ENCODE assay signal across 25 cellular contexts in genomic region chrX:19679787-19680186, GRCh38.
DNase-seq lines count a peak whose midpoint lies in the region; ATAC-seq and TF ChIP-seq lines count a peak whose summit lies in the region.
"Had no signal": no experiment of that assay in that cellular context is flagged by ENCODE, and none has a peak within 500 bp of the region (broad histone marks: within the 10 kb centered on the region; RNA-seq: fewer than 3 reads in every experiment).

No MANE protein-coding gene starts in this region.

- no peak for TF ChIP-seq POLR2A in right lobe of liver (IDR thresholded peaks at IDR 0.05)

- POLR2A ChIA-PET in PC-3 (lab: Charles Lee; ENCODE audit: unreplicated experiment), result no interaction called here

- no TSS peak for BruUV-seq in PC-3 (replicated peaks; lab: Mats Ljungman, UMichigan)

- H3K4me1 Mint-ChIP-seq in stimulated activated naive CD8-positive, alpha-beta T cell treated with anti-CD3 and anti-CD28 coated beads, Interleukin-15, Interleukin-2, amounts not matched to agents 100 ng/mL and 50 ng/mL, for 24 hours (ENCODE audit: low read depth), result peaks cover 81% of the 10 kb centered on the region
- peaks cover 76% of the 10 kb centered on the region for H3K4me1 Mint-ChIP-seq in stimulated activated naive CD8-positive, alpha-beta T cell treated with anti-CD3 and anti-CD28 coated beads, Interleukin-15, amount 100 ng/mL, for 72 hours
- H3K4me1 Mint-ChIP-seq in glutamatergic neuron (ENCODE audit: low read depth, unreplicated experiment), result peaks cover 4% of the 10 kb centered on the region

- no peaks in the 10 kb centered on the region for H3K79me2 ChIP-seq in PC-3 (ENCODE audit: low read length)

- H3K4me3 ChIP-seq in PC-3 (ENCODE audit: low read length), result no peak overlapping the region
- H3K4me3 ChIP-seq in right lobe of liver, result no peak overlapping the region
- H3K4me3 ChIP-seq: ascending aorta, GM23338, sigmoid colon, SJCRH30 had no signal

- H3K27ac ChIP-seq in PC-3 (ENCODE audit: low read length) (no peak overlapping the region), epithelial cell of prostate (peak overlapping the region; percentile 86), right lobe of liver (no peak overlapping the region)
- H3K27ac ChIP-seq: ascending aorta, sigmoid colon, SJCRH30 had no signal

- H3K9me3 Mint-ChIP-seq in stimulated activated naive CD8-positive, alpha-beta T cell treated with anti-CD3 and anti-CD28 coated beads, Interleukin-15, Interleukin-2, amounts not matched to agents 100 ng/mL and 50 ng/mL, for 24 hours, result no peaks in the 10 kb centered on the region
- H3K9me3 Mint-ChIP-seq in stimulated activated naive CD8-positive, alpha-beta T cell treated with anti-CD3 and anti-CD28 coated beads, Interleukin-15, amount 100 ng/mL, for 72 hours, result no peaks in the 10 kb centered on the region
- peaks cover 1% of the 10 kb centered on the region for H3K9me3 Mint-ChIP-seq in glutamatergic neuron (ENCODE audit: unreplicated experiment)
- H3K9me3 Mint-ChIP-seq: activated naive CD4-positive, alpha-beta T cell treated with anti-CD3 and anti-CD28 coated beads for 36 hours; dendritic cell treated with granulocyte-macrophage colony-stimulating factor and Interleukin-4, amounts not matched to agents 40 ng/mL and 50 ng/mL, for 4 days; GM23338; HFFc6 had no signal

- DNase-seq in stimulated activated naive CD8-positive, alpha-beta T cell treated with anti-CD3 and anti-CD28 coated beads, Interleukin-15, amount 100 ng/mL, for 72 hours, result no peak
- DNase-seq in PC-3, result peak; percentile 16
- no peak for DNase-seq in epithelial cell of prostate (ENCODE audit: low read depth, low spot score)
- no peak for DNase-seq in glutamatergic neuron
- DNase-seq in COLO829 (ENCODE audit: low spot score), result no peak
- DNase-seq in right lobe of liver, result no peak
- DNase-seq: activated CD4-positive, alpha-beta T cell treated with anti-CD3 and anti-CD28 coated beads, Interleukin-2, amount 50 U/mL, for 4 hours; activated CD4-positive, CD25-positive, alpha-beta regulatory T cell; activated naive CD4-positive, alpha-beta T cell treated with anti-CD3 and anti-CD28 coated beads for 36 hours; HFFc6; NCI-H1092; NCI-H1694 treated with DMSO at 0.1 percent for 48 hours; NCI-H2171 treated with DMSO at 0.1 percent for 48 hours; NCI-H510A treated with DMSO at 0.1 percent for 48 hours; sigmoid colon; SJCRH30; stimulated activated CD4-positive, alpha-beta T cell treated with anti-CD3 and anti-CD28 coated beads, Interleukin-4, amount 100 ng/mL, for 4 hours; stimulated activated naive B cell treated with anti-CD40 and anti-IgM and Interleukin-4, amounts not matched to agents 10 μg/mL and 1 μg/mL and 100 μg/mL, for 72 hours had no signal

- peaks cover 43% of the 10 kb centered on the region for H3K4me1 ChIP-seq in PC-3 (ENCODE audit: insufficient read depth, low read length)
- no peaks in the 10 kb centered on the region for H3K4me1 ChIP-seq in right lobe of liver
- H3K4me1 ChIP-seq: ascending aorta, sigmoid colon, SJCRH30 had no signal

- H3K27me3 ChIP-seq in PC-3 (ENCODE audit: low read length) (no peaks in the 10 kb centered on the region), right lobe of liver (no peaks in the 10 kb centered on the region)
- H3K27me3 ChIP-seq: ascending aorta, neutrophil, sigmoid colon, SJCRH30 had no signal

- H3K9me3 ChIP-seq in PC-3 (ENCODE audit: low read length) (no peaks in the 10 kb centered on the region), right lobe of liver (no peaks in the 10 kb centered on the region)
- H3K9me3 ChIP-seq: ascending aorta, neutrophil, sigmoid colon, SJCRH30 had no signal

- H3F3A ChIP-seq in PC-3 (ENCODE audit: low read length, unreplicated experiment), result no peaks in the 10 kb centered on the region

- no peak for ATAC-seq in stimulated activated naive CD8-positive, alpha-beta T cell treated with anti-CD3 and anti-CD28 coated beads, Interleukin-15, amount 100 ng/mL, for 72 hours
- ATAC-seq in PC-3 (no peak), right lobe of liver (no peak)
- ATAC-seq: GM23338; stimulated activated naive B cell treated with anti-CD40 and anti-IgM and Interleukin-4, amounts not matched to agents 10 μg/mL and 1 μg/mL and 100 μg/mL, for 72 hours had no signal

- peaks cover 58% of the 10 kb centered on the region for H3K36me3 Mint-ChIP-seq in stimulated activated naive CD8-positive, alpha-beta T cell treated with anti-CD3 and anti-CD28 coated beads, Interleukin-15, Interleukin-2, amounts not matched to agents 100 ng/mL and 50 ng/mL, for 24 hours (ENCODE audit: low read depth)
- no peaks in the 10 kb centered on the region for H3K36me3 Mint-ChIP-seq in glutamatergic neuron (ENCODE audit: unreplicated experiment)

- CTCF ChIA-PET in PC-3 (lab: Charles Lee), result no interaction called here

- intact Hi-C loops in PC-3 (cut with micrococcal nuclease) (loop anchor here (10.0 kb wide), 1 partner anchor 55 kb away; no protein-coding TSS in a partner anchor), right lobe of liver (cut with DNase I) (no loop called here)

- H4K20me1 ChIP-seq in PC-3 (ENCODE audit: low read length), result no peaks in the 10 kb centered on the region

- H3K4me3 Mint-ChIP-seq in stimulated activated naive CD8-positive, alpha-beta T cell treated with anti-CD3 and anti-CD28 coated beads, Interleukin-15, Interleukin-2, amounts not matched to agents 100 ng/mL and 50 ng/mL, for 24 hours, result no peak overlapping the region
- no peak overlapping the region for H3K4me3 Mint-ChIP-seq in stimulated activated naive CD8-positive, alpha-beta T cell treated with anti-CD3 and anti-CD28 coated beads, Interleukin-15, amount 100 ng/mL, for 72 hours
- no peak overlapping the region for H3K4me3 Mint-ChIP-seq in glutamatergic neuron (ENCODE audit: unreplicated experiment)
- H3K4me3 Mint-ChIP-seq: activated naive CD4-positive, alpha-beta T cell treated with anti-CD3 and anti-CD28 coated beads for 36 hours; CD14-positive monocyte; dendritic cell treated with granulocyte-macrophage colony-stimulating factor and Interleukin-4, amounts not matched to agents 40 ng/mL and 50 ng/mL, for 4 days; GM23338; HFFc6; stimulated activated naive B cell treated with anti-CD40 and anti-IgM and Interleukin-4, amounts not matched to agents 10 μg/mL and 1 μg/mL and 100 μg/mL, for 72 hours had no signal

- no peak overlapping the region for H3K9ac ChIP-seq in PC-3 (ENCODE audit: low read length)

- no peaks in the 10 kb centered on the region for H3K27me3 Mint-ChIP-seq in stimulated activated naive CD8-positive, alpha-beta T cell treated with anti-CD3 and anti-CD28 coated beads, Interleukin-15, Interleukin-2, amounts not matched to agents 100 ng/mL and 50 ng/mL, for 24 hours
- H3K27me3 Mint-ChIP-seq in stimulated activated naive CD8-positive, alpha-beta T cell treated with anti-CD3 and anti-CD28 coated beads, Interleukin-15, amount 100 ng/mL, for 72 hours, result no peaks in the 10 kb centered on the region
- H3K27me3 Mint-ChIP-seq in glutamatergic neuron (ENCODE audit: unreplicated experiment), result peaks cover 6% of the 10 kb centered on the region
- H3K27me3 Mint-ChIP-seq: dendritic cell treated with granulocyte-macrophage colony-stimulating factor and Interleukin-4, amounts not matched to agents 40 ng/mL and 50 ng/mL, for 4 days; progenitor cell of endocrine pancreas; stimulated activated naive B cell treated with anti-CD40 and anti-IgM and Interleukin-4, amounts not matched to agents 10 μg/mL and 1 μg/mL and 100 μg/mL, for 72 hours had no signal

- TF ChIP-seq CTCF in PC-3 (conservative IDR thresholded peaks at IDR 0.05; ENCODE audit: low read depth, low read length), result no peak
- TF ChIP-seq CTCF in glutamatergic neuron (IDR thresholded peaks at IDR 0.05; ENCODE audit: partially characterized antibody, unreplicated experiment), result no peak
- no peak for TF ChIP-seq CTCF in right lobe of liver (IDR thresholded peaks at IDR 0.05)

- WGBS in right lobe of liver (ENCODE audit: insufficient coverage, low coverage, low lambda C conversion rate, missing lambda C conversion rate), result 78% methylated on average over 3 of the region's 3 CpGs

- H3K4me2 ChIP-seq in PC-3 (ENCODE audit: low read length), result no peak overlapping the region
- H3K4me2 ChIP-seq: GM23338 had no signal

- peak overlapping the region; percentile 31 for H3K27ac Mint-ChIP-seq in stimulated activated naive CD8-positive, alpha-beta T cell treated with anti-CD3 and anti-CD28 coated beads, Interleukin-15, Interleukin-2, amounts not matched to agents 100 ng/mL and 50 ng/mL, for 24 hours
- no peak overlapping the region for H3K27ac Mint-ChIP-seq in stimulated activated naive CD8-positive, alpha-beta T cell treated with anti-CD3 and anti-CD28 coated beads, Interleukin-15, amount 100 ng/mL, for 72 hours
- H3K27ac Mint-ChIP-seq in glutamatergic neuron (ENCODE audit: unreplicated experiment), result no peak overlapping the region
- H3K27ac Mint-ChIP-seq: dendritic cell treated with granulocyte-macrophage colony-stimulating factor and Interleukin-4, amounts not matched to agents 40 ng/mL and 50 ng/mL, for 4 days; GM23338; HFFc6; progenitor cell of endocrine pancreas; stimulated activated naive B cell treated with anti-CD40 and anti-IgM and Interleukin-4, amounts not matched to agents 10 μg/mL and 1 μg/mL and 100 μg/mL, for 72 hours had no signal

- no peaks in the 10 kb centered on the region for H3K9me2 ChIP-seq in PC-3 (replicated peaks; ENCODE audit: low read length)

- no peak overlapping the region for H2AFZ ChIP-seq in PC-3 (ENCODE audit: low read length)
- H2AFZ ChIP-seq: GM23338 had no signal

- no peaks in the 10 kb centered on the region for H3K36me3 ChIP-seq in PC-3 (ENCODE audit: low read depth, low read length)
- no peaks in the 10 kb centered on the region for H3K36me3 ChIP-seq in right lobe of liver
- H3K36me3 ChIP-seq: ascending aorta, sigmoid colon had no signal
